In genomic region chr10:102432162-102432950, GRCh38 we compare ENCODE assay signal across 1 cellular context.
TF ChIP-seq lines count a peak whose summit lies in the region.

CUEDC2 (minus strand) TSS chr10:102432574; CDS start chr10:102425188, 7,386 bp downstream.

TF ChIP-seq in GM23338, 12 proteins besides CTCF, POLR2A, EP300 and RAD21 (continued from another document):
- TF ChIP-seq ZNF462 (CRISPR knock-in tag; IDR thresholded peaks at IDR 0.05) (no peak), ZNF114 (CRISPR knock-in tag; IDR thresholded peaks at IDR 0.05) (no peak), STAT1 (IDR thresholded peaks at IDR 0.05; ENCODE audit: unreplicated experiment) (peak; percentile 37), EZH2 (IDR thresholded peaks at IDR 0.05; ENCODE audit: low read depth, unreplicated experiment) (no peak), ETS1 (IDR thresholded peaks at IDR 0.05) (peak; percentile 94), NANOG (IDR thresholded peaks at IDR 0.05; ENCODE audit: borderline replicate concordance) (peak; percentile 23; the same call in 1 of the 2 replicates), EZH2phosphoT487 (IDR thresholded peaks at IDR 0.05; ENCODE audit: unreplicated experiment) (no peak), ZNF331 (CRISPR knock-in tag; IDR thresholded peaks at IDR 0.05; ENCODE audit: low read depth) (no peak), JUNB (IDR thresholded peaks at IDR 0.05; ENCODE audit: unreplicated experiment) (no peak), POLR2AphosphoS5 (IDR thresholded peaks at IDR 0.05; ENCODE audit: low read depth) (peak; percentile 85), REST (IDR thresholded peaks at IDR 0.05; ENCODE audit: unreplicated experiment) (no peak)
